ENCODE assay signal across 11 cellular contexts in genomic region chr17:16442594-16443389, GRCh38. TPM values are rescaled to one million over a fixed set of nuclear protein-coding genes. Genes with fewer than 3 reads are reported as not detected.
DNase-seq lines count a peak whose midpoint lies in the region; ATAC-seq lines count a peak whose summit lies in the region.
"Had no signal": no experiment of that assay in that cellular context is flagged by ENCODE, and none has a peak within 500 bp of the region (broad histone marks: within the 10 kb centered on the region; RNA-seq: fewer than 3 reads in every experiment).

No MANE protein-coding gene starts in this region.

- peaks cover 45% of the 10 kb centered on the region for H3K4me1 ChIP-seq in CD4-positive, alpha-beta memory T cell (ENCODE audit: insufficient read depth, low read length)

- H3K27ac ChIP-seq in CD4-positive, alpha-beta memory T cell (ENCODE audit: low read depth, low read length), result no peak overlapping the region

- peak overlapping the region in 3 of 8 donors; percentile 8 to 35 (median 8) for H3K4me3 Mint-ChIP-seq in CD4-positive, alpha-beta memory T cell
- peak overlapping the region; percentile 33 for H3K4me3 Mint-ChIP-seq in activated CD4-positive, alpha-beta memory T cell treated with anti-CD3 and anti-CD28 coated beads, Interleukin-2, amount 10 ng/mL, durations not matched to agents 7 days and 5 days
- H3K4me3 Mint-ChIP-seq in immature natural killer cell, result no peak overlapping the region

- peaks cover 33 to 67% (median 44%) of the 10 kb centered on the region in 4 donors for H3K4me1 Mint-ChIP-seq in CD4-positive, alpha-beta memory T cell
- peaks cover 51% of the 10 kb centered on the region for H3K4me1 Mint-ChIP-seq in activated CD4-positive, alpha-beta memory T cell treated with anti-CD3 and anti-CD28 coated beads, Interleukin-2, amount 10 ng/mL, durations not matched to agents 7 days and 5 days
- H3K4me1 Mint-ChIP-seq in immature natural killer cell, result peaks cover 34 to 57% of the 10 kb centered on the region in 2 donors

- intact Hi-C loops in CD4-positive, alpha-beta memory T cell (cut with micrococcal nuclease), result no loop called here

- peak in 1 of 5 donors; percentile 9 for DNase-seq in CD4-positive, alpha-beta memory T cell
- DNase-seq in HT-29 (ENCODE audit: low spot score), result peak; percentile 23
- no peak for DNase-seq in activated CD4-positive, alpha-beta memory T cell treated with anti-CD3 and anti-CD28 coated beads, Interleukin-2, amount 10 ng/mL, durations not matched to agents 7 days and 5 days
- DNase-seq in immature natural killer cell, result no peak
- DNase-seq in pons (ENCODE audit: low spot score), result no peak
- DNase-seq in germinal center (ENCODE audit: low spot score), result no peak
- no peak for DNase-seq in activated CD4-positive, alpha-beta T cell treated with anti-CD3 and anti-CD28 coated beads, Interleukin-2, amount 50 U/mL, for 48 hours
- DNase-seq: NCI-H748 treated with DMSO at 0.1 percent for 48 hours; stimulated activated CD4-positive, alpha-beta T cell treated with anti-CD3 and anti-CD28 coated beads, Interleukin-4, amount 100 ng/mL, for 1 hour had no signal

- no peak for ATAC-seq in HG03342 (IDR thresholded peaks at IDR 0.05; ENCODE audit: unreplicated experiment)

- no peak overlapping the region for H3K4me3 ChIP-seq in CD4-positive, alpha-beta memory T cell (ENCODE audit: low read length in 2 of 2)

- POLR2A ChIA-PET in CD4-positive, alpha-beta memory T cell (lab: Charles Lee; ENCODE audit: partially characterized antibody), result interaction anchor here (2.2 to 4.6 kb wide), 3 partner anchors 8 to 62 kb away, joined by 9 to 34 read pairs (median 11); partner anchors contain the start of genes TRPV2 and UBB
- POLR2A ChIA-PET in activated CD4-positive, alpha-beta memory T cell treated with anti-CD3 and anti-CD28 coated beads, Interleukin-2, amount 10 ng/mL, durations not matched to agents 7 days and 5 days (lab: Charles Lee), result interaction anchor here (0.5 to 7.0 kb wide), 5 partner anchors 9 to 73 kb away, joined by 3 to 137 read pairs (median 4); partner anchors contain the start of gene TRPV2

- H3K27ac Mint-ChIP-seq in CD4-positive, alpha-beta memory T cell, result peak overlapping the region; percentile 10 to 87 (median 73)
- H3K27ac Mint-ChIP-seq in activated CD4-positive, alpha-beta memory T cell treated with anti-CD3 and anti-CD28 coated beads, Interleukin-2, amount 10 ng/mL, durations not matched to agents 7 days and 5 days, result peak overlapping the region; percentile 97
- H3K27ac Mint-ChIP-seq in immature natural killer cell, result peak overlapping the region in 4 of 6 donors; percentile 27 to 76 (median 40)

- peaks cover 19% of the 10 kb centered on the region for H3K36me3 ChIP-seq in CD4-positive, alpha-beta memory T cell (ENCODE audit: insufficient read depth, low read length)

- CTCF ChIA-PET in CD4-positive, alpha-beta memory T cell (lab: Charles Lee; ENCODE audit: partially characterized antibody), result interaction anchor here (1.2 to 5.9 kb wide), 4 partner anchors 10 to 79 kb away, joined by 4 to 71 read pairs (median 10); partner anchors contain the start of gene TRPV2
- CTCF ChIA-PET in activated CD4-positive, alpha-beta memory T cell treated with anti-CD3 and anti-CD28 coated beads, Interleukin-2, amount 10 ng/mL, durations not matched to agents 7 days and 5 days (lab: Charles Lee), result interaction anchor here (1.0 to 2.6 kb wide), 2 partner anchors 27 to 79 kb away, joined by 3 to 10 read pairs; partner anchors contain the start of gene TRPV2

- H3K27me3 Mint-ChIP-seq in CD4-positive, alpha-beta memory T cell, result no peaks in the 10 kb centered on the region
- H3K27me3 Mint-ChIP-seq in activated CD4-positive, alpha-beta memory T cell treated with anti-CD3 and anti-CD28 coated beads, Interleukin-2, amount 10 ng/mL, durations not matched to agents 7 days and 5 days, result no peaks in the 10 kb centered on the region
- H3K27me3 Mint-ChIP-seq in immature natural killer cell (ENCODE audit: low read depth in 3 of 3), result peaks cover 6 to 12% (median 7%) of the 10 kb centered on the region in 3 donors

- H3K27me3 ChIP-seq in CD4-positive, alpha-beta memory T cell (ENCODE audit: insufficient read depth, low read length), result no peaks in the 10 kb centered on the region

- no peaks in the 10 kb centered on the region for H3K9me3 ChIP-seq in CD4-positive, alpha-beta memory T cell (ENCODE audit: control insufficient read depth in 1 of 2, low read length in 2 of 2)

- H3K9me3 Mint-ChIP-seq in CD4-positive, alpha-beta memory T cell, result no peaks in the 10 kb centered on the region
- H3K9me3 Mint-ChIP-seq in activated CD4-positive, alpha-beta memory T cell treated with anti-CD3 and anti-CD28 coated beads, Interleukin-2, amount 10 ng/mL, durations not matched to agents 7 days and 5 days, result no peaks in the 10 kb centered on the region
- H3K9me3 Mint-ChIP-seq in immature natural killer cell, result no peaks in the 10 kb centered on the region

- H3K36me3 Mint-ChIP-seq in CD4-positive, alpha-beta memory T cell, result peaks cover 32 to 71% of the 10 kb centered on the region in 2 donors
- H3K36me3 Mint-ChIP-seq in activated CD4-positive, alpha-beta memory T cell treated with anti-CD3 and anti-CD28 coated beads, Interleukin-2, amount 10 ng/mL, durations not matched to agents 7 days and 5 days (ENCODE audit: low read depth), result peaks cover 72% of the 10 kb centered on the region
- H3K36me3 Mint-ChIP-seq in immature natural killer cell, result peaks cover 3 to 13% (median 8%) of the 10 kb centered on the region in 3 donors

RNA-seq across cellular contexts. Expression of gene TRPV2, which starts 27.4 kb away (rescaled TPM):
- 100 to 1,000 TPM in 1 of 2 experiments, 10 to 100 TPM in 1; 95.0 to 101 TPM for total RNA-seq in CD4-positive, alpha-beta memory T cell
- 100 to 1,000 TPM; 118 to 127 TPM for polyA plus RNA-seq in CD4-positive, alpha-beta memory T cell
- not detected in 2 replicates for total RNA-seq in HT-29 (2014; rRNA removed; shearing (Covaris generic))
- 100 to 1,000 TPM; 131 to 142 TPM for total RNA-seq in activated CD4-positive, alpha-beta memory T cell treated with anti-CD3 and anti-CD28 coated beads, Interleukin-2, amount 10 ng/mL, durations not matched to agents 7 days and 5 days
- 100 to 1,000 TPM; 151 to 206 (median 202) TPM for polyA plus RNA-seq in immature natural killer cell

RNA-seq across cellular contexts. Expression of gene LRRC75A, which starts 49.2 kb away (rescaled TPM):
- total RNA-seq in CD4-positive, alpha-beta memory T cell, result 1 to 10 TPM; 5.4 to 5.7 TPM
- polyA plus RNA-seq in CD4-positive, alpha-beta memory T cell, result 1 to 10 TPM in 1 of 2 donors, under 1 TPM in 1; 0.72 to 2.5 TPM
- total RNA-seq in HT-29 (2014; rRNA removed; shearing (Covaris generic)), result 8.0 and 12.3 TPM in 2 replicates
- total RNA-seq in activated CD4-positive, alpha-beta memory T cell treated with anti-CD3 and anti-CD28 coated beads, Interleukin-2, amount 10 ng/mL, durations not matched to agents 7 days and 5 days, result 1 to 10 TPM; 1.2 to 1.8 TPM
- polyA plus RNA-seq in immature natural killer cell, result 1 to 10 TPM in 2 of 3 donors, under 1 TPM in 1; 0.93 to 2.1 (median 1.3) TPM
- total RNA-seq: bronchial epithelial cell had no signal

Comparison
In these comparisons a context has a peak if more than half of its experiments do, and no peak if none do; other contexts are left out.
1. H3K27ac Mint-ChIP-seq: peak in every context shown above with its lines; median percentile 97 in activated CD4-positive, alpha-beta memory T cell treated with anti-CD3 and anti-CD28 coated beads, Interleukin-2, amount 10 ng/mL, durations not matched to agents 7 days and 5 days; 73 in CD4-positive, alpha-beta memory T cell; 40 in immature natural killer cell.
2. RNA of gene TRPV2, which starts 27.4 kb away (total RNA-seq): 131 to 142 TPM in activated CD4-positive, alpha-beta memory T cell treated with anti-CD3 and anti-CD28 coated beads, Interleukin-2, amount 10 ng/mL, durations not matched to agents 7 days and 5 days and 95.0 to 101 TPM in CD4-positive, alpha-beta memory T cell; not detected in HT-29; every median in the first group is over 10 times any median in the second.